In the genomic region with DNA sequence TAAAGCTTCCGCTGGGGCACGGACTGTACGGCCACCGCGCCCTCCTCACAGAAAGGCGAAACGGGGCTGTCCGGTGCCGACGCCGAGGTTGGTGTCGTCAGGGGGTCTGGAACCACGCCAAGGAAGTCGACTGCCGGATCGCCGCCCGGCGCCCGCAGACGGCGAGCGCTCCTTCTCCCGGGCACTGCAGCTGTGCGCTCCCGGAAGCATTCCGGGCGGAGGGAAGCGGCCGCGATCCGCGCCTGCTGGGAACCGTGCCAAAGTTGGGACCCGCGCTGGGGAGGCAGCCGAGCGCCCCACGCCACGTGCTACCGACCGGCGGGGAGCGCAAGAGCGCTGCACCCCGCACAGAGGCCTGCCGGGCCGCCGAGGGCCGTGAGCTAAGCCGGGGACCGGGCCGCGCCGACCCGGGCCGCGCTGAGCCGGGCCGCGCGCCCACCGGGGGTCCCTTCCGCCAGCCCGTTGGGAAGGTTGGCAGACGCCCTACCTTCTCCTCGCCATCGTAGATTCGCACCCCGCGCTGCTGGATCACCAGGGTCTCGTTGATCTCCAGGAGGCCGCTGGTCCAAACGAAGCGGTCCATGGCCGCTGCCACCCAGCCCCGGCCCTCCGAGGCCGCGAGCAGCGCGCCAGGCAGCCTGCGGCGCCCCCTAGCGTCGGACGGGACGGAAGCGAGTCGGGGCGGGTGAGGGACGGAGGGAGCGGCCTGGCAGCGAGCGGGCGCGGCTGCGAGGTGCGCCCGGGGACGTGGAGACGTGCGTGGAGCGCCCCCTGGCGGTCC, we compare ENCODE assay signal across 8 cellular contexts. TPM values are rescaled to one million over a fixed set of nuclear protein-coding genes. Genes with fewer than 3 reads are reported as not detected.
DNase-seq lines count a peak whose midpoint lies in the region; ATAC-seq and TF ChIP-seq lines count a peak whose summit lies in the region.

A gene with protein sequence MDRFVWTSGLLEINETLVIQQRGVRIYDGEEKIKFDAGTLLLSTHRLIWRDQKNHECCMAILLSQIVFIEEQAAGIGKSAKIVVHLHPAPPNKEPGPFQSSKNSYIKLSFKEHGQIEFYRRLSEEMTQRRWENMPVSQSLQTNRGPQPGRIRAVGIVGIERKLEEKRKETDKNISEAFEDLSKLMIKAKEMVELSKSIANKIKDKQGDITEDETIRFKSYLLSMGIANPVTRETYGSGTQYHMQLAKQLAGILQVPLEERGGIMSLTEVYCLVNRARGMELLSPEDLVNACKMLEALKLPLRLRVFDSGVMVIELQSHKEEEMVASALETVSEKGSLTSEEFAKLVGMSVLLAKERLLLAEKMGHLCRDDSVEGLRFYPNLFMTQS (minus strand): TSS at position 623 of the 781 bp plus-strand sequence. CDS start 40 bp downstream, at position 583.

- peak within 1 kb of the TSS; percentile 99 to 100 for H3K14ac ChIP-seq in mesenchymal stem cell (ENCODE audit: low read length in 2 of 2)

- peaks cover 31% of the 10 kb centered on the region for H3K36me3 Mint-ChIP-seq in effector memory CD8-positive, alpha-beta T cell (ENCODE audit: insufficient read depth)

- no peaks in the 10 kb centered on the region for H3K9me3 Mint-ChIP-seq in effector memory CD8-positive, alpha-beta T cell

- H3K27ac ChIP-seq in mesenchymal stem cell (ENCODE audit: low read length, poor library complexity, severe bottlenecking) = peak within 1 kb of the TSS; percentile 89

- peaks cover 0 to under 1% of the 10 kb centered on the region in 2 experiments for H3K36me3 ChIP-seq in mesenchymal stem cell (ENCODE audit: control insufficient read depth in 1 of 2, insufficient read depth in 2 of 2, low read depth in 1 of 2, low read length in 2 of 2)

- DNase-seq in COR-L47 (lab: John Stamatoyannopoulos, UW) (peak; percentile 93), GM20000 (ENCODE audit: low spot score) (peak; percentile 95), HT1080 (ENCODE audit: low read depth) (peak; percentile 91), NOMO-1 (lab: John Stamatoyannopoulos, UW; ENCODE audit: unreplicated experiment in 2 of 2) (peak; percentile 91 to 92), mesenchymal stem cell (peak; percentile 92)
- peak; percentile 87 to 91 for DNase-seq in activated CD8-positive, alpha-beta memory T cell treated with anti-CD3 and anti-CD28 coated beads for 4 hours (ENCODE audit: low read depth in 2 of 2)
- DNase-seq in effector memory CD8-positive, alpha-beta T cell = peak; percentile 93 to 98 (median 95)
- peak; percentile 92 for DNase-seq in stimulated activated CD8-positive, alpha-beta memory T cell treated with anti-CD3 and anti-CD28 coated beads, Interleukin-12 subunit alpha, Interleukin-12 subunit beta, amount 100 ng/mL, for 4 hours (ENCODE audit: low read depth)

- H2AFZ ChIP-seq in mesenchymal stem cell (ENCODE audit: low read depth, low read length) = peak within 1 kb of the TSS; percentile 99

- H3K4ac ChIP-seq in mesenchymal stem cell (ENCODE audit: low read depth in 1 of 2, low read length in 2 of 2) = peak within 1 kb of the TSS; percentile 98 to 99

- peak within 1 kb of the TSS; percentile 91 to 92 for H3K27ac Mint-ChIP-seq in effector memory CD8-positive, alpha-beta T cell

- peak within 1 kb of the TSS; percentile 99 to 100 for H3K18ac ChIP-seq in mesenchymal stem cell (ENCODE audit: low read depth in 1 of 2, low read length in 2 of 2)

- H3K4me1 Mint-ChIP-seq in effector memory CD8-positive, alpha-beta T cell (ENCODE audit: low read depth in 2 of 2) = peaks cover 26 to 39% of the 10 kb centered on the region in 2 donors

- H3K27me3 ChIP-seq in mesenchymal stem cell (ENCODE audit: control insufficient read depth in 1 of 2, insufficient read depth in 1 of 2, low read length in 2 of 2) = no peaks in the 10 kb centered on the region

- H3K4me3 Mint-ChIP-seq in effector memory CD8-positive, alpha-beta T cell = peak within 1 kb of the TSS; percentile 87 to 88

- H3K4me2 ChIP-seq in mesenchymal stem cell (ENCODE audit: low read length, poor library complexity, severe bottlenecking) = peak within 1 kb of the TSS; percentile 75

- peak; percentile 69 for ATAC-seq in effector memory CD8-positive, alpha-beta T cell (replicated peaks)

- peaks cover 7% of the 10 kb centered on the region for H3K79me1 ChIP-seq in mesenchymal stem cell (replicated peaks; ENCODE audit: low read length, poor library complexity, severe bottlenecking)

- H2AK5ac ChIP-seq in mesenchymal stem cell (ENCODE audit: low read length, severe bottlenecking) = no peak within 1 kb of the TSS

- H3K27me3 Mint-ChIP-seq in effector memory CD8-positive, alpha-beta T cell = no peaks in the 10 kb centered on the region

- H4K8ac ChIP-seq in mesenchymal stem cell (ENCODE audit: low read length) = peak within 1 kb of the TSS; percentile 100

- peak within 1 kb of the TSS; percentile 81 to 93 for H3K4me3 ChIP-seq in mesenchymal stem cell (ENCODE audit: insufficient read depth in 1 of 2, low read depth in 1 of 2, low read length in 2 of 2)

- peak within 1 kb of the TSS; percentile 99 for H2BK5ac ChIP-seq in mesenchymal stem cell (ENCODE audit: low read depth, low read length, poor library complexity, severe bottlenecking)

- H3K9me3 ChIP-seq in mesenchymal stem cell (ENCODE audit: control insufficient read depth, low read length) = no peaks in the 10 kb centered on the region

- peak within 1 kb of the TSS in 1 of 2 experiments; percentile 89 for H3K23ac ChIP-seq in mesenchymal stem cell (ENCODE audit: low read length in 2 of 2)

- peak within 1 kb of the TSS; percentile 89 for H3K9ac ChIP-seq in mesenchymal stem cell (ENCODE audit: low read length)

- TF ChIP-seq CTCF in GM20000 (IDR thresholded peaks at IDR 0.05; ENCODE audit: extremely low read depth, missing control alignments) = peak; percentile 96

- peak within 1 kb of the TSS; percentile 99 for H2BK120ac ChIP-seq in mesenchymal stem cell (ENCODE audit: low read depth, low read length)

- H3K4me1 ChIP-seq in mesenchymal stem cell (ENCODE audit: control insufficient read depth, insufficient read depth, low read depth, low read length) = peaks cover 9% of the 10 kb centered on the region

- peak within 1 kb of the TSS; percentile 98 for H4K91ac ChIP-seq in mesenchymal stem cell (ENCODE audit: low read length)

- WGBS in mesenchymal stem cell = under 1% methylated on average over 72 of the region's 105 CpGs

- peak within 1 kb of the TSS; percentile 99 for H2BK15ac ChIP-seq in mesenchymal stem cell (ENCODE audit: low read depth, poor library complexity, severe bottlenecking)

- H2BK12ac ChIP-seq in mesenchymal stem cell (ENCODE audit: low read length in 2 of 2) = peak within 1 kb of the TSS in 1 of 2 experiments; percentile 51

RNA-seq across cellular contexts. Expression of the gene that starts here (rescaled TPM):
- total RNA-seq in HT1080 (2014; rRNA removed; shearing (Covaris generic)) = 21.8 and 24.5 TPM in 2 replicates
- polyA plus RNA-seq in HT1080 (2015; cell fraction: cytosol; rRNA removed) = 18.1 and 25.4 TPM in 2 replicates
- polyA plus RNA-seq in HT1080 (2015; cell fraction: nucleus; rRNA removed) = 80.8 and 88.5 TPM in 2 replicates
- 23.3 TPM for polyA plus RNA-seq in mesenchymal stem cell (2013, experiment 1 of 2)
- polyA plus RNA-seq in mesenchymal stem cell (2013, experiment 2 of 2) = 24.1 TPM

Comparison
In these comparisons a context has a peak if more than half of its experiments do, and no peak if none do; other contexts are left out.
1. Peak in every context shown above with its lines: DNase-seq, ATAC-seq, H3K4me3 ChIP-seq and H3K27ac ChIP-seq.